Comparison of ENCODE assay signal across 1 cellular context in genomic region chr1:234599617-234600417, GRCh38.
TF ChIP-seq lines count a peak whose summit lies in the region.

No MANE protein-coding gene starts in this region.

TF ChIP-seq in H1, 55 proteins besides CTCF, POLR2A, EP300 and RAD21 (continued from another document):
- peak; percentile 82 for TF ChIP-seq E2F6 (IDR thresholded peaks at IDR 0.05)
- 0 out of 4 replicates have a peak, but pooled peaks have one; percentile 53 to 58 for TF ChIP-seq HDAC2 (IDR thresholded peaks at IDR 0.05; ENCODE audit: borderline replicate concordance in 1 of 2, low read depth in 2 of 2, low read length in 2 of 2)
- TF ChIP-seq CHD1 (IDR thresholded peaks at IDR 0.05; ENCODE audit: low read depth, low read length): no peak
- TF ChIP-seq ZNF274 (IDR thresholded peaks at IDR 0.05; ENCODE audit: borderline replicate concordance, extremely low read depth, low read length): no peak
- TF ChIP-seq SIN3A (conservative IDR thresholded peaks at IDR 0.05 in 1 of 2, IDR thresholded peaks at IDR 0.05 in 1 of 2; ENCODE audit: low read depth in 1 of 2, low read length in 2 of 2): peak in 1 of 2 experiments; percentile 49; a peak in 1 of 4 replicates
- no peak for TF ChIP-seq EZH2 (IDR thresholded peaks at IDR 0.05; ENCODE audit: low read depth, low read length, severe bottlenecking)
- no peak for TF ChIP-seq USF2 (IDR thresholded peaks at IDR 0.05; ENCODE audit: low read length)
- no peak for TF ChIP-seq TBP (IDR thresholded peaks at IDR 0.05; ENCODE audit: low read depth, low read length)
- no peak for TF ChIP-seq EGR1 (IDR thresholded peaks at IDR 0.05; ENCODE audit: borderline replicate concordance, low read depth, low read length)
- TF ChIP-seq MAX (IDR thresholded peaks at IDR 0.05): peak; percentile 81
- TF ChIP-seq KDM4A (IDR thresholded peaks at IDR 0.05; ENCODE audit: low read depth, low read length, severe bottlenecking): peak; percentile 41
- peak; percentile 68 for TF ChIP-seq PHF8 (conservative IDR thresholded peaks at IDR 0.05; ENCODE audit: low read depth, low read length)
- TF ChIP-seq RXRA (IDR thresholded peaks at IDR 0.05; ENCODE audit: insufficient read depth, low read depth, low read length): no peak
- 0 out of 2 replicates have a peak, but pooled peaks have one; percentile 3 for TF ChIP-seq TCF12 (IDR thresholded peaks at IDR 0.05; ENCODE audit: low read depth, low read length)
- TF ChIP-seq HDAC6 (IDR thresholded peaks at IDR 0.05; ENCODE audit: low read depth, low read length): no peak
- TF ChIP-seq MAFK (IDR thresholded peaks at IDR 0.05; ENCODE audit: low read depth, low read length): no peak
- TF ChIP-seq ATF2 (IDR thresholded peaks at IDR 0.05; ENCODE audit: low read length): no peak
- peak; percentile 44; the same call in 1 of the 2 replicates for TF ChIP-seq YY1 (IDR thresholded peaks at IDR 0.05; ENCODE audit: low read depth, low read length)
- no peak for TF ChIP-seq CEBPB (IDR thresholded peaks at IDR 0.05; ENCODE audit: low read depth, low read length)
- no peak for TF ChIP-seq SIX5 (IDR thresholded peaks at IDR 0.05; ENCODE audit: low read depth, low read length)
- TF ChIP-seq BRCA1 (IDR thresholded peaks at IDR 0.05; ENCODE audit: low read depth, low read length): no peak
- no peak for TF ChIP-seq ATF3 (IDR thresholded peaks at IDR 0.05; ENCODE audit: insufficient read depth, low read depth, low read length)
- no peak for TF ChIP-seq NRF1 (IDR thresholded peaks at IDR 0.05; ENCODE audit: low read depth, low read length)
- TF ChIP-seq POU5F1 (IDR thresholded peaks at IDR 0.05; ENCODE audit: low read depth, low read length): no peak
- no peak for TF ChIP-seq CBX8 (IDR thresholded peaks at IDR 0.05; ENCODE audit: borderline replicate concordance, low read depth, low read length)
- 0 out of 2 replicates have a peak, but pooled peaks have one; percentile 62 for TF ChIP-seq TAF1 (IDR thresholded peaks at IDR 0.05; ENCODE audit: low read depth, low read length)
- TF ChIP-seq POLR2AphosphoS5 (IDR thresholded peaks at IDR 0.05; ENCODE audit: low read depth, low read length): no peak
- no peak; the same call in 1 of the 2 replicates for TF ChIP-seq BACH1 (IDR thresholded peaks at IDR 0.05; ENCODE audit: low read length)
- no peak for TF ChIP-seq CTBP2 (IDR thresholded peaks at IDR 0.05; ENCODE audit: borderline replicate concordance, insufficient read depth, insufficient read length, low read length)
- TF ChIP-seq ASH2L (IDR thresholded peaks at IDR 0.05; ENCODE audit: low read length): peak; percentile 47
- TF ChIP-seq CBX5 (IDR thresholded peaks at IDR 0.05; ENCODE audit: low read depth, low read length): no peak
TF ChIP-seq in H1: peak in this region for 12.
